Comparison of ENCODE assay signal across 1 cellular context in genomic region chr10:686155-686931, GRCh38.
A peak's percentile ranks its signal among the peaks of the same experiment; 100 is the strongest.
TF ChIP-seq lines count a peak whose summit lies in the region.

No MANE protein-coding gene starts in this region.

TF ChIP-seq in HepG2, 621 proteins besides CTCF, POLR2A, EP300 and RAD21:
- TF ChIP-seq, protein P1, sequence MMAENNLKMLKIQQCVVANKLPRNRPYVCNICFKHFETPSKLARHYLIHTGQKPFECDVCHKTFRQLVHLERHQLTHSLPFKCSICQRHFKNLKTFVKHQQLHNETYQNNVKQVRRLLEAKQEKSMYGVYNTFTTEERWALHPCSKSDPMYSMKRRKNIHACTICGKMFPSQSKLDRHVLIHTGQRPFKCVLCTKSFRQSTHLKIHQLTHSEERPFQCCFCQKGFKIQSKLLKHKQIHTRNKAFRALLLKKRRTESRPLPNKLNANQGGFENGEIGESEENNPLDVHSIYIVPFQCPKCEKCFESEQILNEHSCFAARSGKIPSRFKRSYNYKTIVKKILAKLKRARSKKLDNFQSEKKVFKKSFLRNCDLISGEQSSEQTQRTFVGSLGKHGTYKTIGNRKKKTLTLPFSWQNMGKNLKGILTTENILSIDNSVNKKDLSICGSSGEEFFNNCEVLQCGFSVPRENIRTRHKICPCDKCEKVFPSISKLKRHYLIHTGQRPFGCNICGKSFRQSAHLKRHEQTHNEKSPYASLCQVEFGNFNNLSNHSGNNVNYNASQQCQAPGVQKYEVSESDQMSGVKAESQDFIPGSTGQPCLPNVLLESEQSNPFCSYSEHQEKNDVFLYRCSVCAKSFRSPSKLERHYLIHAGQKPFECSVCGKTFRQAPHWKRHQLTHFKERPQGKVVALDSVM (CRISPR knock-in tag; IDR thresholded peaks at IDR 0.05), result peak; percentile 69; the same call in 1 of the 2 replicates
- TF ChIP-seq CEBPZ (IDR thresholded peaks at IDR 0.05; ENCODE audit: low read length), result no peak
TF ChIP-seq in HepG2: peak in this region for 1.
